8 cellular contexts compared by ENCODE assay signal in genomic region chr11:18650859-18651557, GRCh38. TPM values are rescaled to one million over a fixed set of nuclear protein-coding genes. Genes with fewer than 3 reads are reported as not detected.
DNase-seq lines count a peak whose midpoint lies in the region; ATAC-seq and TF ChIP-seq lines count a peak whose summit lies in the region.

No MANE protein-coding gene starts in this region.

- no peak for ATAC-seq in lung (ENCODE audit: insufficient read depth, low FRiP score)

- H3K4me1 ChIP-seq in ACC112 (ENCODE audit: control insufficient read depth, insufficient read depth, low read length, unreplicated experiment) = no peaks in the 10 kb centered on the region
- H3K4me1 ChIP-seq in lung (ENCODE audit: control insufficient read depth in 2 of 2, insufficient read depth in 2 of 2, low read length in 2 of 2) = no peaks in the 10 kb centered on the region

- WGBS in lung, 2 donors = 72 to 82% methylated on average over 19 of the region's 19 CpGs

- H3K9me3 Mint-ChIP-seq in dendritic cell treated with granulocyte-macrophage colony-stimulating factor and Interleukin-4, amounts not matched to agents 40 ng/mL and 50 ng/mL, for 4 days = no peaks in the 10 kb centered on the region

- in situ Hi-C loops in SK-MEL-5 (cut with HindIII; ENCODE audit: low pct_unique_long_range_greater_than_20kb, low sequenced_read_pairs) = no loop called here

- H3K4me3 ChIP-seq in ACC112 (ENCODE audit: low read depth, low read length) = no peak overlapping the region
- H3K4me3 ChIP-seq in GM06990 (replicated peaks; ENCODE audit: low read depth, low read length) = 0 out of 2 replicates have a peak overlapping the region, but pooled peaks have one; percentile 2
- H3K4me3 ChIP-seq in lung = no peak overlapping the region

- no peak overlapping the region for H3K4me3 Mint-ChIP-seq in dendritic cell treated with granulocyte-macrophage colony-stimulating factor and Interleukin-4, amounts not matched to agents 40 ng/mL and 50 ng/mL, for 4 days

- H2AFZ ChIP-seq in ACC112 (ENCODE audit: low read length, unreplicated experiment) = peak overlapping the region; percentile 31

- H3K36me3 ChIP-seq in ACC112 (ENCODE audit: insufficient read depth, low read length) = no peaks in the 10 kb centered on the region
- H3K36me3 ChIP-seq in GM06990 (ENCODE audit: control insufficient read depth, insufficient read depth, low read length) = no peaks in the 10 kb centered on the region
- no peaks in the 10 kb centered on the region for H3K36me3 ChIP-seq in lung (ENCODE audit: control insufficient read depth in 2 of 2, insufficient read depth in 2 of 2, low read length in 2 of 2)

- H3K27me3 ChIP-seq in ACC112 (ENCODE audit: insufficient read depth, low read length) = no peaks in the 10 kb centered on the region
- no peaks in the 10 kb centered on the region for H3K27me3 ChIP-seq in GM06990 (replicated peaks; ENCODE audit: control insufficient read depth, insufficient read depth, low read length)
- H3K27me3 ChIP-seq in lung (ENCODE audit: control insufficient read depth, insufficient read depth) = no peaks in the 10 kb centered on the region

- DNase-seq in GM06990 (ENCODE audit: extremely low read depth, insufficient read length) (peak; percentile 45), HK-2 (ENCODE audit: unreplicated experiment) (peak; percentile 4), SK-MEL-5 (ENCODE audit: low read depth, low spot score) (peak; percentile 88), lung (ENCODE audit: low spot score) (peak; percentile 40), occipital lobe (lab: John Stamatoyannopoulos, UW) (no peak), pons (ENCODE audit: low spot score) (no peak)

- H3K4me1 Mint-ChIP-seq in dendritic cell treated with granulocyte-macrophage colony-stimulating factor and Interleukin-4, amounts not matched to agents 40 ng/mL and 50 ng/mL, for 4 days (ENCODE audit: low read depth) = no peaks in the 10 kb centered on the region

- H3K27me3 Mint-ChIP-seq in dendritic cell treated with granulocyte-macrophage colony-stimulating factor and Interleukin-4, amounts not matched to agents 40 ng/mL and 50 ng/mL, for 4 days = no peaks in the 10 kb centered on the region

- no peak overlapping the region for H3K27ac ChIP-seq in ACC112 (ENCODE audit: low read depth, low read length)
- H3K27ac ChIP-seq in lung (ENCODE audit: low read depth in 1 of 2, low read length in 1 of 2) = no peak overlapping the region

- no peaks in the 10 kb centered on the region for H3K36me3 Mint-ChIP-seq in dendritic cell treated with granulocyte-macrophage colony-stimulating factor and Interleukin-4, amounts not matched to agents 40 ng/mL and 50 ng/mL, for 4 days (ENCODE audit: low read depth)

- no peaks in the 10 kb centered on the region for H3K79me2 ChIP-seq in ACC112 (ENCODE audit: control insufficient read depth, insufficient read depth, low read length, unreplicated experiment)

- intact Hi-C loops in dendritic cell treated with granulocyte-macrophage colony-stimulating factor and Interleukin-4, amounts not matched to agents 40 ng/mL and 50 ng/mL, for 4 days (cut with micrococcal nuclease) = no loop called here

- H3K27ac Mint-ChIP-seq in dendritic cell treated with granulocyte-macrophage colony-stimulating factor and Interleukin-4, amounts not matched to agents 40 ng/mL and 50 ng/mL, for 4 days = peak overlapping the region; percentile 26

- peak; percentile 73 for TF ChIP-seq CTCF in GM06990 (IDR thresholded peaks at IDR 0.05; ENCODE audit: insufficient read depth, low read length, poor library complexity, severe bottlenecking)
- peak; percentile 38 for TF ChIP-seq CTCF in lung (IDR thresholded peaks at IDR 0.05; ENCODE audit: control extremely low read depth, extremely low read depth)

- H3K9me3 ChIP-seq in lung (ENCODE audit: control insufficient read depth in 2 of 2, insufficient read depth in 1 of 2, low read length in 1 of 2) = no peaks in the 10 kb centered on the region

RNA-seq across cellular contexts. Expression of gene SPTY2D1, which starts 16.9 kb away (rescaled TPM):
- total RNA-seq in SK-MEL-5 (2014; rRNA removed; shearing (Covaris generic)) = 13.8 and 19.9 TPM in 2 replicates
- polyA plus RNA-seq in SK-MEL-5 (2015; cell fraction: cytosol; rRNA removed) = 11.1 and 16.0 TPM in 2 replicates
- 6.9 and 9.3 TPM in 2 replicates for polyA plus RNA-seq in SK-MEL-5 (2015; cell fraction: nucleus; rRNA removed)
- total RNA-seq in lung (10 to 100 TPM; 17.8 to 21.0 TPM), occipital lobe (11.2 TPM)
- polyA plus RNA-seq in lung = 10 to 100 TPM in 1 of 2 donors, 1 to 10 TPM in 1; 3.9 to 10.7 TPM

RNA-seq across cellular contexts. Expression of gene TMEM86A, which starts 47.6 kb away (rescaled TPM):
- 5.0 and 5.3 TPM in 2 replicates for total RNA-seq in SK-MEL-5 (2014; rRNA removed; shearing (Covaris generic))
- 5.2 and 5.3 TPM in 2 replicates for polyA plus RNA-seq in SK-MEL-5 (2015; cell fraction: cytosol; rRNA removed)
- 2.2 and 2.3 TPM in 2 replicates for polyA plus RNA-seq in SK-MEL-5 (2015; cell fraction: nucleus; rRNA removed)
- total RNA-seq in lung = 1 to 10 TPM; 3.2 to 8.9 TPM
- polyA plus RNA-seq in lung = 1 to 10 TPM; 1.9 to 2.6 TPM
- total RNA-seq in occipital lobe = 6.9 TPM

RNA-seq across cellular contexts. Expression of gene MISFA, which starts 51.4 kb away (rescaled TPM):
- 0.40 and 1.4 TPM in 2 replicates for total RNA-seq in SK-MEL-5 (2014; rRNA removed; shearing (Covaris generic))
- 0.66 and 4.6 TPM in 2 replicates for polyA plus RNA-seq in SK-MEL-5 (2015; cell fraction: cytosol; rRNA removed)
- not detected in 2 replicates for polyA plus RNA-seq in SK-MEL-5 (2015; cell fraction: nucleus; rRNA removed)
- 1 to 10 TPM; 2.8 to 3.5 TPM for total RNA-seq in lung
- 1 to 10 TPM in 1 of 2 donors, under 1 TPM in 1; 0.95 to 2.5 TPM for polyA plus RNA-seq in lung
- total RNA-seq in occipital lobe = 0.62 TPM

Comparison
In these comparisons a context has a peak if more than half of its experiments do, and no peak if none do; other contexts are left out.
1. DNase-seq: peak in GM06990 (single experiment), HK-2 (single experiment), SK-MEL-5 (single experiment) and lung (single experiment); none in occipital lobe (single experiment) and pons (single experiment).